29 cellular contexts compared by ENCODE assay signal in genomic region chr22:41987276-41987675, GRCh38. TPM values are rescaled to one million over a fixed set of nuclear protein-coding genes. Genes with fewer than 3 reads are reported as not detected.
"Had no signal": no experiment of that assay in that cellular context is flagged by ENCODE, and none has a peak within 500 bp of the region (broad histone marks: within the 10 kb centered on the region; RNA-seq: fewer than 3 reads in every experiment).

No MANE protein-coding gene starts in this region.

- H3K27me3 ChIP-seq: hepatocyte, neural progenitor cell, right atrium auricular region, right lobe of liver, suprapubic skin had no signal

- H3K4me3 ChIP-seq: heart right ventricle, hepatocyte, lower lobe of right lung, neural progenitor cell, right atrium auricular region, right lobe of liver, smooth muscle cell, suprapubic skin, thoracic aorta, tibial artery had no signal

- ATAC-seq: heart right ventricle; left cardiac atrium; left lobe of liver; lower lobe of right lung; naive thymus-derived CD8-positive, alpha-beta T cell; right lobe of liver; stimulated activated naive B cell treated with anti-CD40 and anti-IgM and Interleukin-4, amounts not matched to agents 10 μg/mL and 1 μg/mL and 100 μg/mL, for 72 hours; stimulated activated naive CD8-positive, alpha-beta T cell treated with anti-CD3 and anti-CD28 coated beads, Interleukin-15, Interleukin-2, amounts not matched to agents 100 U/mL and 50 U/mL, for 24 hours had no signal

- H3K27ac ChIP-seq: heart right ventricle, hepatocyte, lower lobe of right lung, neural progenitor cell, neutrophil, parathyroid adenoma, right atrium auricular region, right lobe of liver, suprapubic skin, thoracic aorta, tibial artery had no signal

- H3K36me3 Mint-ChIP-seq: naive thymus-derived CD8-positive, alpha-beta T cell; stimulated activated naive B cell treated with anti-CD40 and anti-IgM and Interleukin-4, amounts not matched to agents 10 μg/mL and 1 μg/mL and 100 μg/mL, for 72 hours had no signal

- H3K4me1 Mint-ChIP-seq: naive thymus-derived CD8-positive, alpha-beta T cell; nephron; stimulated activated naive B cell treated with anti-CD40 and anti-IgM and Interleukin-4, amounts not matched to agents 10 μg/mL and 1 μg/mL and 100 μg/mL, for 72 hours had no signal

- DNase-seq: heart right ventricle; kidney glomerular epithelial cell; left cardiac atrium; lower lobe of right lung; mammary epithelial cell; mesenchymal stem cell; occipital lobe; stimulated activated CD4-positive, alpha-beta T cell treated with anti-CD3 and anti-CD28 coated beads, Interleukin-12 subunit alpha, Interleukin-12 subunit beta, amount 100 ng/mL, for 4 hours; stimulated activated CD4-positive, alpha-beta T cell treated with anti-CD3 and anti-CD28 coated beads, Interleukin-15, amount 100 ng/mL, for 24 hours; stimulated activated CD4-positive, alpha-beta T cell treated with anti-CD3 and anti-CD28 coated beads, Interleukin-2, amount 100 ng/mL, for 24 hours; stimulated activated CD4-positive, alpha-beta T cell treated with anti-CD3 and anti-CD28 coated beads, Interleukin-4, amount 100 ng/mL, for 1 hour; stimulated activated naive B cell treated with anti-CD40 and anti-IgM and Interleukin-4, amounts not matched to agents 10 μg/mL and 1 μg/mL and 100 μg/mL, for 72 hours; stimulated activated naive CD8-positive, alpha-beta T cell treated with anti-CD3 and anti-CD28 coated beads, Interleukin-15, Interleukin-2, amounts not matched to agents 100 U/mL and 50 U/mL, for 24 hours; trophoblast cell had no signal

- H3K27me3 Mint-ChIP-seq: progenitor cell of endocrine pancreas had no signal

- H3K27ac Mint-ChIP-seq: naive thymus-derived CD8-positive, alpha-beta T cell; nephron; neural progenitor cell; progenitor cell of endocrine pancreas; stimulated activated naive B cell treated with anti-CD40 and anti-IgM and Interleukin-4, amounts not matched to agents 10 μg/mL and 1 μg/mL and 100 μg/mL, for 72 hours had no signal

- H3K4me3 Mint-ChIP-seq: naive thymus-derived CD8-positive, alpha-beta T cell; nephron; neural progenitor cell; stimulated activated naive B cell treated with anti-CD40 and anti-IgM and Interleukin-4, amounts not matched to agents 10 μg/mL and 1 μg/mL and 100 μg/mL, for 72 hours had no signal

- H3K9me3 ChIP-seq: heart right ventricle, lower lobe of right lung, neutrophil, right atrium auricular region, right lobe of liver, suprapubic skin, thoracic aorta, tibial artery had no signal

- H3K9me3 Mint-ChIP-seq: naive thymus-derived CD8-positive, alpha-beta T cell; nephron; neural progenitor cell; stimulated activated naive B cell treated with anti-CD40 and anti-IgM and Interleukin-4, amounts not matched to agents 10 μg/mL and 1 μg/mL and 100 μg/mL, for 72 hours had no signal

- H3K36me3 ChIP-seq: heart right ventricle, lower lobe of right lung, neural progenitor cell, neutrophil, right atrium auricular region, right lobe of liver, suprapubic skin, thoracic aorta, tibial artery had no signal

- H3K4me1 ChIP-seq: lower lobe of right lung, neural progenitor cell, right atrium auricular region, right lobe of liver, suprapubic skin, tibial artery had no signal

RNA-seq across cellular contexts. Expression of gene WBP2NL, which starts 11.3 kb away (rescaled TPM):
- total RNA-seq: hepatocyte, osteocyte, progenitor cell of endocrine pancreas, smooth muscle cell had no signal
- polyA plus RNA-seq: hepatocyte, mammary epithelial cell had no signal

RNA-seq across cellular contexts. Expression of gene SEPTIN3, which starts 18.0 kb away (rescaled TPM):
- total RNA-seq: left lobe of liver, thoracic aorta had no signal
- polyA plus RNA-seq: naive thymus-derived CD8-positive, alpha-beta T cell had no signal

RNA-seq across cellular contexts. Expression of gene CENPM, which starts 40.3 kb away (rescaled TPM):
- total RNA-seq: left lobe of liver, right atrium auricular region, thoracic aorta had no signal
